8 cellular contexts compared by ENCODE assay signal in genomic region chr15:45637552-45638033, GRCh38.
DNase-seq lines count a peak whose midpoint lies in the region; ATAC-seq and TF ChIP-seq lines count a peak whose summit lies in the region.

No MANE protein-coding gene starts in this region.

- CTCF ChIA-PET in RWPE1 (lab: Yijun Ruan, JAX) = interaction anchor here (0.5 to 0.6 kb wide), 2 partner anchors 28 to 105 kb away, joined by 3 read pairs; no protein-coding TSS in a partner anchor

- no peaks in the 10 kb centered on the region for H3K27me3 Mint-ChIP-seq in activated naive CD8-positive, alpha-beta T cell treated with anti-CD3 and anti-CD28 coated beads, Interleukin-2, amount 50 U/mL, for 24 hours

- H3K27ac Mint-ChIP-seq in activated naive CD8-positive, alpha-beta T cell treated with anti-CD3 and anti-CD28 coated beads, Interleukin-2, amount 50 U/mL, for 24 hours = peak overlapping the region; percentile 90

- H3K9me3 Mint-ChIP-seq in activated naive CD8-positive, alpha-beta T cell treated with anti-CD3 and anti-CD28 coated beads, Interleukin-2, amount 50 U/mL, for 24 hours = no peaks in the 10 kb centered on the region

- H3K27ac ChIP-seq in 22Rv1 (peak overlapping the region; percentile 46), RWPE1 (peak overlapping the region; percentile 95)

- peaks cover 31% of the 10 kb centered on the region for H3K36me3 Mint-ChIP-seq in activated naive CD8-positive, alpha-beta T cell treated with anti-CD3 and anti-CD28 coated beads, Interleukin-2, amount 50 U/mL, for 24 hours (ENCODE audit: low read depth)

- ATAC-seq in GM18511 (IDR thresholded peaks at IDR 0.05; ENCODE audit: unreplicated experiment) = peak; percentile 41
- ATAC-seq in HG03045 (IDR thresholded peaks at IDR 0.05; ENCODE audit: unreplicated experiment) = peak; percentile 42
- peak; percentile 70 for ATAC-seq in activated naive CD8-positive, alpha-beta T cell treated with anti-CD3 and anti-CD28 coated beads, Interleukin-2, amount 50 U/mL, for 24 hours

- H3K4me3 Mint-ChIP-seq in activated naive CD8-positive, alpha-beta T cell treated with anti-CD3 and anti-CD28 coated beads, Interleukin-2, amount 50 U/mL, for 24 hours = peak overlapping the region; percentile 74

- no peak for TF ChIP-seq CTCF in 22Rv1 (IDR thresholded peaks at IDR 0.05)
- no peak for TF ChIP-seq CTCF in RWPE1 (conservative IDR thresholded peaks at IDR 0.05; ENCODE audit: low read depth)

- peaks cover 70% of the 10 kb centered on the region for H3K4me1 Mint-ChIP-seq in activated naive CD8-positive, alpha-beta T cell treated with anti-CD3 and anti-CD28 coated beads, Interleukin-2, amount 50 U/mL, for 24 hours

- DNase-seq in RWPE1 (ENCODE audit: low spot score) (peak; percentile 66), hepatic stellate cell (ENCODE audit: low spot score) (peak; percentile 71), NCI-H2227 treated with DMSO at 0.1 percent for 48 hours (lab: John Stamatoyannopoulos, UW) (no peak)
- peak; percentile 50 for DNase-seq in activated naive CD8-positive, alpha-beta T cell treated with anti-CD3 and anti-CD28 coated beads, Interleukin-2, amount 50 U/mL, for 24 hours
- peak; percentile 60 for DNase-seq in stimulated activated CD4-positive, alpha-beta T cell treated with anti-CD3 and anti-CD28 coated beads, Interleukin-1b, Interleukin-23, amount 100 ng/mL, for 48 hours

- POLR2A ChIA-PET in RWPE1 (lab: Yijun Ruan, JAX; ENCODE audit: low non-redundant PET) = no interaction called here
